Comparison of ENCODE assay signal across 8 cellular contexts in genomic region chr7:134016223-134016941, GRCh38.
DNase-seq lines count a peak whose midpoint lies in the region; ATAC-seq and TF ChIP-seq lines count a peak whose summit lies in the region.

No MANE protein-coding gene starts in this region.

- no peak for DNase-seq in Right ventricle myocardium superior
- DNase-seq in cardiac septum (ENCODE audit: low spot score), result no peak
- DNase-seq in NCI-H526 treated with DMSO at 0.1 percent for 48 hours (lab: John Stamatoyannopoulos, UW), result peak; percentile 21
- peak; percentile 69 for DNase-seq in dermis blood vessel endothelial cell
- DNase-seq in midbrain (lab: John Stamatoyannopoulos, UW), result peak; percentile 32
- DNase-seq in CD14-positive monocyte (ENCODE audit: low spot score), result no peak
- DNase-seq in occipital lobe (lab: John Stamatoyannopoulos, UW), result no peak
- DNase-seq in activated T-helper 1 cell treated with anti-CD3 and anti-CD28 coated beads, Interleukin-12 subunit alpha, Interleukin-12 subunit beta, Interleukin-2, Interleukin-4 antibody, amounts not matched to agents 30 ng/mL and 10 ng/mL and 1 ng/mL, durations not matched to agents 14 hours and 24 hours and 36 hours (ENCODE audit: low spot score), result no peak

- no peaks in the 10 kb centered on the region for H3K4me1 Mint-ChIP-seq in CD14-positive monocyte
- H3K4me1 Mint-ChIP-seq in activated T-helper 1 cell treated with anti-CD3 and anti-CD28 coated beads, Interleukin-12 subunit alpha, Interleukin-12 subunit beta, Interleukin-2, Interleukin-4 antibody, amounts not matched to agents 30 ng/mL and 10 ng/mL and 1 ng/mL, durations not matched to agents 14 hours and 24 hours and 36 hours (ENCODE audit: low read depth), result no peaks in the 10 kb centered on the region

- ATAC-seq in Right ventricle myocardium superior (ENCODE audit: poor library complexity), result peak; percentile 58

- peaks cover 4 to 7% of the 10 kb centered on the region in 2 donors for H3K36me3 Mint-ChIP-seq in CD14-positive monocyte
- no peaks in the 10 kb centered on the region for H3K36me3 Mint-ChIP-seq in activated T-helper 1 cell treated with anti-CD3 and anti-CD28 coated beads, Interleukin-12 subunit alpha, Interleukin-12 subunit beta, Interleukin-2, Interleukin-4 antibody, amounts not matched to agents 30 ng/mL and 10 ng/mL and 1 ng/mL, durations not matched to agents 14 hours and 24 hours and 36 hours (ENCODE audit: low read depth)

- no peak for TF ChIP-seq CTCF in CD14-positive monocyte (IDR thresholded peaks at IDR 0.05)

- intact Hi-C loops in Right ventricle myocardium superior (cut with DNase I), result no loop called here
- intact Hi-C loops in cardiac septum (cut with DNase I), result loop anchor here (10.0 kb wide), 1 partner anchor 1122 kb away; no protein-coding TSS in a partner anchor
- intact Hi-C loops in CD14-positive monocyte (cut with micrococcal nuclease), result no loop called here
- intact Hi-C loops in activated T-helper 1 cell treated with anti-CD3 and anti-CD28 coated beads, Interleukin-12 subunit alpha, Interleukin-12 subunit beta, Interleukin-2, Interleukin-4 antibody, amounts not matched to agents 30 ng/mL and 10 ng/mL and 1 ng/mL, durations not matched to agents 14 hours and 24 hours and 36 hours (cut with micrococcal nuclease), result loop anchor here (5.0 kb wide), 1 partner anchor 581 kb away; no protein-coding TSS in a partner anchor

- H3K9me3 Mint-ChIP-seq in CD14-positive monocyte, result peaks cover 0 to 1% (median 0%) of the 10 kb centered on the region in 7 donors
- H3K9me3 Mint-ChIP-seq in activated T-helper 1 cell treated with anti-CD3 and anti-CD28 coated beads, Interleukin-12 subunit alpha, Interleukin-12 subunit beta, Interleukin-2, Interleukin-4 antibody, amounts not matched to agents 30 ng/mL and 10 ng/mL and 1 ng/mL, durations not matched to agents 14 hours and 24 hours and 36 hours, result no peaks in the 10 kb centered on the region

- peak overlapping the region in 1 of 7 donors; percentile 0 for H3K27ac Mint-ChIP-seq in CD14-positive monocyte
- no peak overlapping the region for H3K27ac Mint-ChIP-seq in activated T-helper 1 cell treated with anti-CD3 and anti-CD28 coated beads, Interleukin-12 subunit alpha, Interleukin-12 subunit beta, Interleukin-2, Interleukin-4 antibody, amounts not matched to agents 30 ng/mL and 10 ng/mL and 1 ng/mL, durations not matched to agents 14 hours and 24 hours and 36 hours

- no peaks in the 10 kb centered on the region for H3K27me3 Mint-ChIP-seq in CD14-positive monocyte (ENCODE audit: low read depth in 3 of 3)
- no peaks in the 10 kb centered on the region for H3K27me3 Mint-ChIP-seq in activated T-helper 1 cell treated with anti-CD3 and anti-CD28 coated beads, Interleukin-12 subunit alpha, Interleukin-12 subunit beta, Interleukin-2, Interleukin-4 antibody, amounts not matched to agents 30 ng/mL and 10 ng/mL and 1 ng/mL, durations not matched to agents 14 hours and 24 hours and 36 hours (ENCODE audit: insufficient read depth)

- no peak overlapping the region for H3K4me3 Mint-ChIP-seq in CD14-positive monocyte
- H3K4me3 Mint-ChIP-seq in activated T-helper 1 cell treated with anti-CD3 and anti-CD28 coated beads, Interleukin-12 subunit alpha, Interleukin-12 subunit beta, Interleukin-2, Interleukin-4 antibody, amounts not matched to agents 30 ng/mL and 10 ng/mL and 1 ng/mL, durations not matched to agents 14 hours and 24 hours and 36 hours, result no peak overlapping the region

Comparison
In these comparisons a context has a peak if more than half of its experiments do, and no peak if none do; other contexts are left out.
1. intact Hi-C loops: an anchor here in cardiac septum (10.0 kb wide) and activated T-helper 1 cell treated with anti-CD3 and anti-CD28 coated beads, Interleukin-12 subunit alpha, Interleukin-12 subunit beta, Interleukin-2, Interleukin-4 antibody, amounts not matched to agents 30 ng/mL and 10 ng/mL and 1 ng/mL, durations not matched to agents 14 hours and 24 hours and 36 hours (5.0 kb wide); none called in Right ventricle myocardium superior and CD14-positive monocyte.
2. DNase-seq: peak in NCI-H526 treated with DMSO at 0.1 percent for 48 hours (single experiment), dermis blood vessel endothelial cell (single experiment) and midbrain (single experiment); none in Right ventricle myocardium superior (single experiment), cardiac septum (single experiment), CD14-positive monocyte (single experiment), occipital lobe (single experiment) and activated T-helper 1 cell treated with anti-CD3 and anti-CD28 coated beads, Interleukin-12 subunit alpha, Interleukin-12 subunit beta, Interleukin-2, Interleukin-4 antibody, amounts not matched to agents 30 ng/mL and 10 ng/mL and 1 ng/mL, durations not matched to agents 14 hours and 24 hours and 36 hours (single experiment).